ENCODE assay signal across 8 cellular contexts in genomic region chr5:55172937-55173695, GRCh38. TPM values are rescaled to one million over a fixed set of nuclear protein-coding genes. Genes with fewer than 3 reads are reported as not detected.
DNase-seq lines count a peak whose midpoint lies in the region; ATAC-seq and TF ChIP-seq lines count a peak whose summit lies in the region.

Gene CDC20B (minus strand): TSS chr5:55173177. CDS start chr5:55173000, 177 bp downstream.

- CTCF ChIA-PET in AG04449 (lab: Yijun Ruan, JAX), result interaction anchor here (0.7 to 2.9 kb wide), 6 partner anchors 9 to 133 kb away, joined by 3 to 25 read pairs (median 6); partner anchors contain the start of genes DHX29 and MTREX

- POLR2A ChIA-PET in AG04449 (lab: Yijun Ruan, JAX), result no interaction called here

- ATAC-seq in GM19023 (IDR thresholded peaks at IDR 0.05; ENCODE audit: unreplicated experiment) (peak; percentile 95), HG03159 (IDR thresholded peaks at IDR 0.05; ENCODE audit: unreplicated experiment) (peak; percentile 85)

- intact Hi-C loops in dendritic cell treated with granulocyte-macrophage colony-stimulating factor and Interleukin-4, amounts not matched to agents 40 ng/mL and 50 ng/mL, for 4 days (cut with micrococcal nuclease), result loop anchor here (2.0 to 5.0 kb wide), 5 partner anchors 59 to 861 kb away; partner anchors contain the start of genes ARL15, CCNO, DHX29 and MTREX
- intact Hi-C loops in lower leg skin (cut with DNase I; ENCODE audit: low total_unique reads), result no loop called here

- H3K27me3 Mint-ChIP-seq in dendritic cell treated with granulocyte-macrophage colony-stimulating factor and Interleukin-4, amounts not matched to agents 40 ng/mL and 50 ng/mL, for 4 days, result peaks cover 66% of the 10 kb centered on the region

- no peaks in the 10 kb centered on the region for H3K9me3 Mint-ChIP-seq in dendritic cell treated with granulocyte-macrophage colony-stimulating factor and Interleukin-4, amounts not matched to agents 40 ng/mL and 50 ng/mL, for 4 days

- no peaks in the 10 kb centered on the region for H3K36me3 Mint-ChIP-seq in dendritic cell treated with granulocyte-macrophage colony-stimulating factor and Interleukin-4, amounts not matched to agents 40 ng/mL and 50 ng/mL, for 4 days (ENCODE audit: low read depth)

- no peak for TF ChIP-seq POLR2A in lower leg skin (IDR thresholded peaks at IDR 0.05)

- peak within 1 kb of the TSS; percentile 83 for H3K4me3 Mint-ChIP-seq in dendritic cell treated with granulocyte-macrophage colony-stimulating factor and Interleukin-4, amounts not matched to agents 40 ng/mL and 50 ng/mL, for 4 days

- H3K27ac Mint-ChIP-seq in dendritic cell treated with granulocyte-macrophage colony-stimulating factor and Interleukin-4, amounts not matched to agents 40 ng/mL and 50 ng/mL, for 4 days, result peak within 1 kb of the TSS; percentile 77

- TF ChIP-seq CTCF in AG04449 (IDR thresholded peaks at IDR 0.05; ENCODE audit: insufficient read depth, low read length, missing control alignments) (no peak), lower leg skin (IDR thresholded peaks at IDR 0.05) (no peak)

- DNase-seq in AG04449 (ENCODE audit: low read depth, low spot score), result no peak
- peak; percentile 68 for DNase-seq in NCI-H226
- DNase-seq in activated CD4-positive, alpha-beta T cell treated with anti-CD3 and anti-CD28 coated beads for 48 hours, result peak; percentile 79
- DNase-seq in lower leg skin (ENCODE audit: low spot score in 2 of 2), result peak; percentile 23 to 87
- peak; percentile 67 to 73 for DNase-seq in stimulated activated CD4-positive, alpha-beta T cell treated with anti-CD3 and anti-CD28 coated beads, Interleukin-4, amount 100 ng/mL, for 48 hours (ENCODE audit: low read depth in 2 of 2)

- H3K4me1 Mint-ChIP-seq in dendritic cell treated with granulocyte-macrophage colony-stimulating factor and Interleukin-4, amounts not matched to agents 40 ng/mL and 50 ng/mL, for 4 days (ENCODE audit: low read depth), result peaks cover 31% of the 10 kb centered on the region

- WGBS in lower leg skin, 2 donors, result 1% methylated on average over 47 to 52 of the region's 69 CpGs

- peak within 1 kb of the TSS; percentile 60 for H3K4me3 ChIP-seq in AG04449 (ENCODE audit: low read depth, low read length)
- peak within 1 kb of the TSS; percentile 32 for H3K4me3 ChIP-seq in lower leg skin (ENCODE audit: low read depth, poor library complexity, severe bottlenecking)

RNA-seq across cellular contexts. Expression of gene CDC20B, which starts in this region (rescaled TPM):
- not detected for total RNA-seq in lower leg skin

Comparison
In these comparisons a context has a peak if more than half of its experiments do, and no peak if none do; other contexts are left out.
1. Peak in DNase-seq and H3K4me3 ChIP-seq in lower leg skin; RNA of the gene not detected or under 1 TPM.